Comparison of ENCODE assay signal across 8 cellular contexts in genomic region chr20:43456252-43456651, GRCh38. TPM values are rescaled to one million over a fixed set of nuclear protein-coding genes. Genes with fewer than 3 reads are reported as not detected.
DNase-seq lines count a peak whose midpoint lies in the region; ATAC-seq, FAIRE-seq and TF ChIP-seq lines count a peak whose summit lies in the region.
"Not testable (repeated sequence)": the region's sequence is repeated elsewhere in the genome, so short reads cannot be mapped to it uniquely, and the experiment has no call there.

No MANE protein-coding gene starts in this region.

- H3K36me3 Mint-ChIP-seq in activated CD8-positive, alpha-beta T cell treated with anti-CD3 and anti-CD28 coated beads for 36 hours (ENCODE audit: low read depth): peaks cover 28% of the 10 kb centered on the region
- peaks cover 7 to 24% (median 14%) of the 10 kb centered on the region in 3 donors for H3K36me3 Mint-ChIP-seq in naive thymus-derived CD8-positive, alpha-beta T cell

- not testable (repeated sequence) for TF ChIP-seq EP300 in GM12878 (IDR thresholded peaks at IDR 0.05; ENCODE audit: borderline replicate concordance in 1 of 2, control insufficient read depth in 1 of 2, low read depth in 2 of 2, low read length in 2 of 2)

- H3K79me2 ChIP-seq in OCI-LY7 (ENCODE audit: insufficient read depth, low read depth, low read length) (peaks cover 33% of the 10 kb centered on the region), GM12878 (ENCODE audit: control insufficient read depth, insufficient read depth, low read length) (peaks cover 26% of the 10 kb centered on the region), hepatocyte (peaks cover 30% of the 10 kb centered on the region), smooth muscle cell (ENCODE audit: low read depth) (peaks cover 34% of the 10 kb centered on the region)

- H3F3A ChIP-seq in smooth muscle cell (ENCODE audit: low read depth): peaks cover 13% of the 10 kb centered on the region

- not testable (repeated sequence) for TF ChIP-seq CTCF in C4-2B (conservative IDR thresholded peaks at IDR 0.05); OCI-LY7 (conservative IDR thresholded peaks at IDR 0.05; ENCODE audit: low read length); activated CD8-positive, alpha-beta T cell treated with anti-CD3 and anti-CD28 coated beads for 36 hours (IDR thresholded peaks at IDR 0.05); GM12878 (IDR thresholded peaks at IDR 0.05 in 2 of 3, conservative IDR thresholded peaks at IDR 0.05 in 1 of 3; ENCODE audit: control insufficient read depth in 2 of 3, extremely low read depth in 1 of 3, insufficient read depth in 1 of 3, low read depth in 3 of 3, low read length in 3 of 3); hepatocyte (IDR thresholded peaks at IDR 0.05; ENCODE audit: poor library complexity); smooth muscle cell (IDR thresholded peaks at IDR 0.05; ENCODE audit: borderline replicate concordance, insufficient read depth, poor library complexity, severe bottlenecking)

- FAIRE-seq in GM12878 (lab: Jason Lieb, UNC): not testable (repeated sequence)

- H4K20me1 ChIP-seq in OCI-LY7 (ENCODE audit: insufficient read depth, low read length) (peaks cover 20% of the 10 kb centered on the region), hepatocyte (ENCODE audit: insufficient read depth, poor library complexity, severe bottlenecking) (peaks cover 30% of the 10 kb centered on the region), smooth muscle cell (ENCODE audit: low read depth) (peaks cover 34% of the 10 kb centered on the region)
- not testable (repeated sequence) for H4K20me1 ChIP-seq in GM12878 (ENCODE audit: control insufficient read depth, insufficient read depth)

- in situ Hi-C loops in GM12878 (cut with MboI): not testable (repeated sequence)

- intact Hi-C loops in OCI-LY7 (cut with micrococcal nuclease; ENCODE audit: unreplicated experiment): loop anchor here (5.0 kb wide), 3 partner anchors 226 to 1764 kb away; no protein-coding TSS in a partner anchor
- intact Hi-C loops in activated CD8-positive, alpha-beta T cell treated with anti-CD3 and anti-CD28 coated beads for 36 hours (cut with micrococcal nuclease): loop anchor here (10.0 kb wide), 1 partner anchor 629 kb away; no protein-coding TSS in a partner anchor
- intact Hi-C loops in GM12878 (cut with micrococcal nuclease; ENCODE audit: unreplicated experiment): loop anchor here (2.0 to 5.0 kb wide), 3 partner anchors 56 to 753 kb away; no protein-coding TSS in a partner anchor

- RAD21 ChIA-PET in GM12878 (lab: Charles Lee; ENCODE audit: unreplicated experiment): interaction anchor here (0.9 to 1.7 kb wide), 3 partner anchors 9 to 622 kb away, joined by 3 to 6 read pairs (median 3); no protein-coding TSS in a partner anchor

- not testable (repeated sequence) for ATAC-seq in activated CD8-positive, alpha-beta T cell treated with anti-CD3 and anti-CD28 coated beads for 36 hours; GM12878; naive thymus-derived CD8-positive, alpha-beta T cell

- peaks cover 24% of the 10 kb centered on the region for H3K36me3 ChIP-seq in HUES6 (ENCODE audit: control insufficient read depth, insufficient read depth, low read length)
- H3K36me3 ChIP-seq in OCI-LY7 (ENCODE audit: insufficient read depth, low read length): peaks cover 28% of the 10 kb centered on the region
- peaks cover 0 to 14% of the 10 kb centered on the region in 2 experiments; a peak in 2 of 4 replicates for H3K36me3 ChIP-seq in GM12878 (ENCODE audit: control insufficient read depth in 2 of 2, insufficient read depth in 2 of 2, low read length in 1 of 2)
- not testable (repeated sequence) for H3K36me3 ChIP-seq in hepatocyte (replicated peaks; ENCODE audit: insufficient read depth, low read depth)
- peaks cover 14% of the 10 kb centered on the region for H3K36me3 ChIP-seq in smooth muscle cell (ENCODE audit: low read depth)

- H3K4me3 Mint-ChIP-seq in activated CD8-positive, alpha-beta T cell treated with anti-CD3 and anti-CD28 coated beads for 36 hours: peak overlapping the region; percentile 93
- H3K4me3 Mint-ChIP-seq in naive thymus-derived CD8-positive, alpha-beta T cell: peak overlapping the region; percentile 88 to 97 (median 94)

- TF ChIP-seq RAD21 in GM12878 (IDR thresholded peaks at IDR 0.05; ENCODE audit: insufficient read depth, low read depth, low read length): not testable (repeated sequence)

- H3K9me2 ChIP-seq in OCI-LY7 (ENCODE audit: insufficient read depth, low read length); hepatocyte (replicated peaks; ENCODE audit: insufficient read depth): not testable (repeated sequence)

- BruUV-seq in OCI-LY7 (replicated peaks; lab: Mats Ljungman, UMichigan); GM12878 (replicated peaks; lab: Mats Ljungman, UMichigan): not testable (repeated sequence)

- peak overlapping the region; percentile 87 for H3K4me3 ChIP-seq in HUES6 (ENCODE audit: low read depth, low read length)
- H3K4me3 ChIP-seq in OCI-LY7 (ENCODE audit: low read depth, low read length, poor library complexity, severe bottlenecking); GM12878; hepatocyte; smooth muscle cell: not testable (repeated sequence)

- not testable (repeated sequence) for H3K27me3 ChIP-seq in HUES6 (ENCODE audit: control insufficient read depth, insufficient read depth, low read length); GM12878 (replicated peaks in 1 of 2; ENCODE audit: control insufficient read depth in 2 of 2, insufficient read depth in 2 of 2, low read length in 1 of 2); hepatocyte; smooth muscle cell (ENCODE audit: low read depth)

- H3K27ac ChIP-seq in C4-2B (peak overlapping the region; percentile 100; the same call in 1 of the 2 replicates), hepatocyte (peak overlapping the region; percentile 100)
- H3K27ac ChIP-seq in HUES6 (ENCODE audit: low read depth, low read length); OCI-LY7 (ENCODE audit: low read depth, low read length, poor library complexity, severe bottlenecking); GM12878 (ENCODE audit: control insufficient read depth, insufficient read depth); smooth muscle cell (ENCODE audit: low read depth): not testable (repeated sequence)

- H3K4me2 ChIP-seq in OCI-LY7 (ENCODE audit: low read length) (0 out of 2 replicates have a peak overlapping the region, but pooled peaks have one; percentile 76), GM12878 (ENCODE audit: control insufficient read depth, insufficient read depth) (peak overlapping the region; percentile 97; the same call in 1 of the 2 replicates), hepatocyte (peak overlapping the region; percentile 89), smooth muscle cell (peak overlapping the region; percentile 96)

- not testable (repeated sequence) for H3K27me3 Mint-ChIP-seq in activated CD8-positive, alpha-beta T cell treated with anti-CD3 and anti-CD28 coated beads for 36 hours
- H3K27me3 Mint-ChIP-seq in naive thymus-derived CD8-positive, alpha-beta T cell: peaks cover 3 to 12% (median 6%) of the 10 kb centered on the region in 5 donors

- not testable (repeated sequence) for H3K27ac Mint-ChIP-seq in activated CD8-positive, alpha-beta T cell treated with anti-CD3 and anti-CD28 coated beads for 36 hours
- peak overlapping the region in 5 of 10 donors; percentile 46 to 98 (median 98) for H3K27ac Mint-ChIP-seq in naive thymus-derived CD8-positive, alpha-beta T cell

- H3K9me3 Mint-ChIP-seq in activated CD8-positive, alpha-beta T cell treated with anti-CD3 and anti-CD28 coated beads for 36 hours; naive thymus-derived CD8-positive, alpha-beta T cell: not testable (repeated sequence)

- CTCF ChIA-PET in OCI-LY7 (lab: Charles Lee; ENCODE audit: unreplicated experiment): not testable (repeated sequence)
- CTCF ChIA-PET in activated CD8-positive, alpha-beta T cell treated with anti-CD3 and anti-CD28 coated beads for 36 hours (lab: Charles Lee): interaction anchor here (0.8 to 1.7 kb wide), 3 partner anchors 13 to 624 kb away, joined by 3 to 4 read pairs (median 3); no protein-coding TSS in a partner anchor
- CTCF ChIA-PET in GM12878 (lab: Yijun Ruan, JAX): interaction anchor here (0.7 to 2.4 kb wide), 10 partner anchors 9 to 758 kb away, joined by 3 to 8 read pairs (median 4); no protein-coding TSS in a partner anchor

- not testable (repeated sequence) for H3K4me1 ChIP-seq in HUES6 (ENCODE audit: control insufficient read depth, insufficient read depth, low read length); GM12878 (ENCODE audit: control insufficient read depth, insufficient read depth, low read length); hepatocyte (ENCODE audit: insufficient read depth)
- H3K4me1 ChIP-seq in OCI-LY7 (ENCODE audit: insufficient read depth, low read length, poor library complexity, severe bottlenecking) (peaks cover 13% of the 10 kb centered on the region), smooth muscle cell (ENCODE audit: low read depth) (peaks cover 19% of the 10 kb centered on the region)

- not testable (repeated sequence) for H3K9ac ChIP-seq in HUES6 (ENCODE audit: low read length); GM12878 (ENCODE audit: control insufficient read depth, insufficient read depth, low read length); smooth muscle cell (ENCODE audit: low read depth)

- H3K4me1 Mint-ChIP-seq in activated CD8-positive, alpha-beta T cell treated with anti-CD3 and anti-CD28 coated beads for 36 hours (ENCODE audit: low read depth): peaks cover 20% of the 10 kb centered on the region
- H3K4me1 Mint-ChIP-seq in naive thymus-derived CD8-positive, alpha-beta T cell: peaks cover 11 to 34% (median 26%) of the 10 kb centered on the region in 4 donors

- not testable (repeated sequence) for H2AFZ ChIP-seq in OCI-LY7 (ENCODE audit: low read length); GM12878 (ENCODE audit: control insufficient read depth, low read depth, low read length)
- peak overlapping the region; percentile 55 for H2AFZ ChIP-seq in hepatocyte
- peak overlapping the region; percentile 90 for H2AFZ ChIP-seq in smooth muscle cell (ENCODE audit: low read depth)

- POLR2A ChIA-PET in OCI-LY7 (lab: Charles Lee): interaction anchor here (1.7 to 4.1 kb wide), 3 partner anchors 11 to 134 kb away, joined by 5 to 15 read pairs (median 6); partner anchors contain the start of gene IFT52
- POLR2A ChIA-PET in activated CD8-positive, alpha-beta T cell treated with anti-CD3 and anti-CD28 coated beads for 36 hours (lab: Charles Lee): interaction anchor here (1.2 to 2.9 kb wide), 8 partner anchors 9 to 1503 kb away, joined by 3 to 25 read pairs (median 8); no protein-coding TSS in a partner anchor
- POLR2A ChIA-PET in GM12878 (lab: Charles Lee): interaction anchor here (0.6 to 1.7 kb wide), 5 partner anchors 9 to 1510 kb away, joined by 3 to 7 read pairs (median 5); partner anchors contain the start of gene STK4
- POLR2A ChIA-PET in naive thymus-derived CD8-positive, alpha-beta T cell (lab: Charles Lee): interaction anchor here (0.7 to 2.6 kb wide), 2 partner anchors 58 to 162 kb away, joined by 6 to 23 read pairs; no protein-coding TSS in a partner anchor

- H3K9me3 ChIP-seq in HUES6 (ENCODE audit: control insufficient read depth, insufficient read depth, low read depth, low read length); OCI-LY7 (ENCODE audit: low read length); GM12878 (replicated peaks; ENCODE audit: control insufficient read depth, insufficient read depth, low read length); hepatocyte (ENCODE audit: low read depth); smooth muscle cell (replicated peaks; ENCODE audit: low read depth): not testable (repeated sequence)

- DNase-seq in OCI-LY7 (ENCODE audit: low spot score): peak; percentile 16
- peak; percentile 8 for DNase-seq in activated CD8-positive, alpha-beta T cell treated with anti-CD3 and anti-CD28 coated beads for 36 hours
- not testable (repeated sequence) for DNase-seq in GM12878 (ENCODE audit: low read depth, low spot score); hepatocyte (ENCODE audit: low spot score); naive thymus-derived CD8-positive, alpha-beta T cell; smooth muscle cell (lab: John Stamatoyannopoulos, UW; ENCODE audit: unreplicated experiment)

- WGBS in GM12878 (ENCODE audit: insufficient coverage, insufficient replicate concordance, low lambda C conversion rate, missing lambda C conversion rate): 87% methylated on average over 7 of the region's 8 CpGs
- WGBS in hepatocyte (ENCODE audit: low lambda C conversion rate, missing lambda C conversion rate): 93% methylated on average over 8 of the region's 8 CpGs
- WGBS in smooth muscle cell (ENCODE audit: low lambda C conversion rate): 96% methylated on average over 8 of the region's 8 CpGs

- SMC1A ChIA-PET in GM12878 (lab: Charles Lee; ENCODE audit: uncharacterized antibody, unreplicated experiment): interaction anchor here (0.6 to 1.6 kb wide), 5 partner anchors 236 to 681 kb away, joined by 3 to 5 read pairs (median 3); no protein-coding TSS in a partner anchor

- not testable (repeated sequence) for TF ChIP-seq POLR2A in GM12878 (IDR thresholded peaks at IDR 0.05; ENCODE audit: low read depth, low read length)

RNA-seq across cellular contexts. Expression of gene SRSF6, which starts 1.4 kb away (rescaled TPM):
- total RNA-seq in OCI-LY7 (2014; rRNA removed; shearing (Covaris generic)): 64.3 and 66.9 TPM in 2 replicates
- total RNA-seq in OCI-LY7 (2022): 171 and 176 TPM in 2 replicates
- 100 to 1,000 TPM; 112 to 114 TPM for total RNA-seq in activated CD8-positive, alpha-beta T cell treated with anti-CD3 and anti-CD28 coated beads for 36 hours
- 49.5 and 51.0 TPM in 2 replicates for total RNA-seq in GM12878 (2013; cell fraction: nucleolus; rRNA removed)
- 57.2 and 62.9 TPM in 2 replicates for total RNA-seq in GM12878 (2014; rRNA removed)
- 75.9 and 79.8 TPM in 2 replicates for total RNA-seq in GM12878 (2014; rRNA removed; fragmentation: Illumina TruSeq; extraction: Trizol)
- total RNA-seq in GM12878 (2021): 158 and 163 TPM in 2 replicates
- polyA plus RNA-seq in GM12878 (2011; ENCODE audit: low read depth): 79.7 TPM
- polyA plus RNA-seq in GM12878 (2011; rRNA removed): 118 and 143 TPM in 2 replicates
- 60.9 and 73.4 TPM in 2 replicates for polyA plus RNA-seq in GM12878 (2011; cell fraction: cytosol; rRNA removed)
- 196 and 197 TPM in 2 replicates for polyA plus RNA-seq in GM12878 (2011; cell fraction: nucleus; rRNA removed)
- 90.4 and 131 TPM in 2 replicates for polyA plus RNA-seq in GM12878 (2012)
- 134 and 158 TPM in 2 replicates for polyA plus RNA-seq in GM12878 (2014; fragmentation: Illumina TruSeq; extraction: Trizol)
- polyA plus RNA-seq in GM12878 (2014; fragmentation: Nextera tagmentation; extraction: Ambion mirVana): 100 to 1,000 TPM; 100 to 191 TPM
- polyA plus RNA-seq in GM12878 (2014; rRNA removed): 86.1 and 94.4 TPM in 2 replicates
- 100 to 1,000 TPM in 1 of 2 experiments, 10 to 100 TPM in 1; 99.7 to 116 TPM for polyA plus RNA-seq in GM12878 (2016; fragmentation: Nextera tagmentation; extraction: Ambion mirVana)
- polyA minus RNA-seq in GM12878 (2011; rRNA and poly(A)+ RNA removed): 96.1 and 116 TPM in 2 replicates
- 39.7 and 56.2 TPM in 2 replicates for polyA minus RNA-seq in GM12878 (2011; cell fraction: cytosol; rRNA and poly(A)+ RNA removed)
- polyA minus RNA-seq in GM12878 (2011; cell fraction: nucleus; rRNA and poly(A)+ RNA removed): 43.4 and 54.9 TPM in 2 replicates
- total RNA-seq in hepatocyte: 83.6 and 90.7 TPM in 2 replicates
- polyA plus RNA-seq in hepatocyte: 31.0 and 38.0 TPM in 2 replicates
- total RNA-seq in naive thymus-derived CD8-positive, alpha-beta T cell: 100 to 1,000 TPM; 233 to 241 TPM
- 10 to 100 TPM; 41.1 to 54.8 (median 41.8) TPM for polyA plus RNA-seq in naive thymus-derived CD8-positive, alpha-beta T cell
- total RNA-seq in smooth muscle cell: 85.0 and 96.0 TPM in 2 replicates
- polyA plus RNA-seq in smooth muscle cell: 25.1 and 35.5 TPM in 2 replicates

RNA-seq across cellular contexts. Expression of gene L3MBTL1, which starts 51.2 kb away (rescaled TPM):
- 22.4 and 23.8 TPM in 2 replicates for total RNA-seq in OCI-LY7 (2014; rRNA removed; shearing (Covaris generic))
- total RNA-seq in OCI-LY7 (2022) (27.8 and 28.3 TPM in 2 replicates), GM12878 (2014; rRNA removed) (4.3 and 4.7 TPM in 2 replicates), GM12878 (2014; rRNA removed; fragmentation: Illumina TruSeq; extraction: Trizol) (3.8 and 4.0 TPM in 2 replicates), GM12878 (2021) (5.6 and 6.6 TPM in 2 replicates), hepatocyte (6.2 and 7.9 TPM in 2 replicates), smooth muscle cell (8.9 and 9.2 TPM in 2 replicates)
- 1 to 10 TPM; 7.0 to 7.3 TPM for total RNA-seq in activated CD8-positive, alpha-beta T cell treated with anti-CD3 and anti-CD28 coated beads for 36 hours
- total RNA-seq in GM12878 (2013; cell fraction: nucleolus; rRNA removed): 80.7 and 90.8 TPM in 2 replicates
- 3.7 TPM for polyA plus RNA-seq in GM12878 (2011; ENCODE audit: low read depth)
- polyA plus RNA-seq in GM12878 (2011; rRNA removed) (5.8 and 6.5 TPM in 2 replicates), GM12878 (2014; fragmentation: Illumina TruSeq; extraction: Trizol) (3.5 and 4.0 TPM in 2 replicates), GM12878 (2014; fragmentation: Nextera tagmentation; extraction: Ambion mirVana) (under 1 TPM; 0.56 to 0.77 TPM), GM12878 (2014; rRNA removed) (5.4 and 6.0 TPM in 2 replicates), GM12878 (2016; fragmentation: Nextera tagmentation; extraction: Ambion mirVana) (1 to 10 TPM; 2.7 to 3.9 TPM), hepatocyte (7.5 and 14.6 TPM in 2 replicates), smooth muscle cell (7.7 and 13.0 TPM in 2 replicates)
- 3.9 and 4.4 TPM in 2 replicates for polyA plus RNA-seq in GM12878 (2011; cell fraction: cytosol; rRNA removed)
- 49.6 and 53.1 TPM in 2 replicates for polyA plus RNA-seq in GM12878 (2011; cell fraction: nucleus; rRNA removed)
- 5.4 and 5.5 TPM in 2 replicates for polyA plus RNA-seq in GM12878 (2012)
- 11.2 and 18.2 TPM in 2 replicates for polyA minus RNA-seq in GM12878 (2011; rRNA and poly(A)+ RNA removed)
- 1.2 and 3.6 TPM in 2 replicates for polyA minus RNA-seq in GM12878 (2011; cell fraction: cytosol; rRNA and poly(A)+ RNA removed)
- polyA minus RNA-seq in GM12878 (2011; cell fraction: nucleus; rRNA and poly(A)+ RNA removed): 22.0 and 42.3 TPM in 2 replicates
- 10 to 100 TPM; 27.2 TPM for total RNA-seq in naive thymus-derived CD8-positive, alpha-beta T cell
- 1 to 10 TPM in 2 of 3 donors, under 1 TPM in 1; 0.66 to 1.7 (median 1.1) TPM for polyA plus RNA-seq in naive thymus-derived CD8-positive, alpha-beta T cell
